ENCODE assay signal across 24 cellular contexts in genomic region chr1:18529714-18530113, GRCh38. TPM values are rescaled to one million over a fixed set of nuclear protein-coding genes. Genes with fewer than 3 reads are reported as not detected.
"Had no signal": no experiment of that assay in that cellular context is flagged by ENCODE, and none has a peak within 500 bp of the region (broad histone marks: within the 10 kb centered on the region; RNA-seq: fewer than 3 reads in every experiment).

No MANE protein-coding gene starts in this region.

- H3K27me3 ChIP-seq: neural progenitor cell, transverse colon had no signal

- ATAC-seq: left cardiac atrium, mucosa of descending colon, natural killer cell, psoas muscle, sciatic nerve had no signal

- H3K36me3 Mint-ChIP-seq: natural killer cell, neural progenitor cell had no signal

- H3K9me3 Mint-ChIP-seq: central memory CD8-positive, alpha-beta T cell; dendritic cell treated with granulocyte-macrophage colony-stimulating factor and Interleukin-4, amounts not matched to agents 40 ng/mL and 50 ng/mL, for 4 days; natural killer cell; neural progenitor cell had no signal

- H3K4me3 Mint-ChIP-seq: central memory CD8-positive, alpha-beta T cell; dendritic cell treated with granulocyte-macrophage colony-stimulating factor and Interleukin-4, amounts not matched to agents 40 ng/mL and 50 ng/mL, for 4 days; natural killer cell; neural progenitor cell had no signal

- H3K36me3 ChIP-seq: neural progenitor cell, stomach, thoracic aorta, transverse colon had no signal

- DNase-seq: erythroblast; foreskin melanocyte; kidney; left cardiac atrium; mammary epithelial cell; mucosa of descending colon; natural killer cell; psoas muscle; retina; stimulated activated CD4-positive, alpha-beta T cell treated with anti-CD3 and anti-CD28 coated beads, Interleukin-2, amount 100 ng/mL, for 24 hours; stimulated activated CD4-positive, alpha-beta T cell treated with anti-CD3 and anti-CD28 coated beads, Interleukin-4, amount 100 ng/mL, for 4 hours; stimulated activated naive CD4-positive, alpha-beta T cell; stomach; substantia nigra; transverse colon had no signal

- H3K4me3 ChIP-seq: hepatocyte, mucosa of descending colon, neural progenitor cell, psoas muscle, stomach, thoracic aorta, transverse colon had no signal

- H3K4me1 Mint-ChIP-seq: central memory CD8-positive, alpha-beta T cell; natural killer cell had no signal

- H3K4me1 ChIP-seq: neural progenitor cell, psoas muscle had no signal

- H3K9me3 ChIP-seq: mucosa of descending colon, psoas muscle, stomach, thoracic aorta, transverse colon had no signal

- H3K27ac ChIP-seq: hepatocyte, neural progenitor cell, psoas muscle, stomach, thoracic aorta, transverse colon had no signal

- H3K27ac Mint-ChIP-seq: dendritic cell treated with granulocyte-macrophage colony-stimulating factor and Interleukin-4, amounts not matched to agents 40 ng/mL and 50 ng/mL, for 4 days; natural killer cell; neural progenitor cell had no signal

RNA-seq across cellular contexts. Expression of gene KLHDC7A, which starts 49.0 kb away (rescaled TPM):
- total RNA-seq: endothelial cell of umbilical vein, myocyte, psoas muscle, sciatic nerve, skeletal muscle tissue, thoracic aorta had no signal
